In genomic region chr2:224389317-224389716, GRCh38 we compare ENCODE assay signal across 23 cellular contexts. TPM values are rescaled to one million over a fixed set of nuclear protein-coding genes. Genes with fewer than 3 reads are reported as not detected.
A peak's percentile ranks its signal among the peaks of the same experiment; 100 is the strongest.
DNase-seq lines count a peak whose midpoint lies in the region; FAIRE-seq and TF ChIP-seq lines count a peak whose summit lies in the region.
"Had no signal": no experiment of that assay in that cellular context is flagged by ENCODE, and none has a peak within 500 bp of the region (broad histone marks: within the 10 kb centered on the region; RNA-seq: fewer than 3 reads in every experiment).

No MANE protein-coding gene starts in this region.

- peaks cover 6% of the 10 kb centered on the region for H3K27me3 Mint-ChIP-seq in endothelial cell (ENCODE audit: unreplicated experiment)
- peaks cover 5% of the 10 kb centered on the region for H3K27me3 Mint-ChIP-seq in neural progenitor cell (ENCODE audit: insufficient read depth, low read depth)
- H3K27me3 Mint-ChIP-seq in type B pancreatic cell, result no peaks in the 10 kb centered on the region

- no peak overlapping the region for H3K4me3 ChIP-seq in neural progenitor cell
- H3K4me3 ChIP-seq: A549, GM23338 had no signal

- H4K20me1 ChIP-seq in neural progenitor cell (ENCODE audit: low read depth), result no peaks in the 10 kb centered on the region

- no peaks in the 10 kb centered on the region for H3K27me3 ChIP-seq in neural progenitor cell

- no peak overlapping the region for H3K4me2 ChIP-seq in neural progenitor cell
- H3K4me2 ChIP-seq: A549, GM23338 had no signal

- H3K9me3 Mint-ChIP-seq in endothelial cell (ENCODE audit: unreplicated experiment) (no peaks in the 10 kb centered on the region), neural progenitor cell (peaks cover 2% of the 10 kb centered on the region), type B pancreatic cell (no peaks in the 10 kb centered on the region)
- H3K9me3 Mint-ChIP-seq: CD4-positive, alpha-beta T cell; GM23338; HFFc6 had no signal

- TF ChIP-seq CTCF in endothelial cell (IDR thresholded peaks at IDR 0.05; ENCODE audit: unreplicated experiment), result no peak
- no peak for TF ChIP-seq CTCF in neural progenitor cell (IDR thresholded peaks at IDR 0.05)
- no peak for TF ChIP-seq CTCF in type B pancreatic cell (conservative IDR thresholded peaks at IDR 0.05)

- H3K27ac Mint-ChIP-seq in endothelial cell (ENCODE audit: unreplicated experiment), result peak overlapping the region; percentile 19
- peak overlapping the region; percentile 23 for H3K27ac Mint-ChIP-seq in neural progenitor cell
- peak overlapping the region; percentile 26 for H3K27ac Mint-ChIP-seq in type B pancreatic cell
- H3K27ac Mint-ChIP-seq: CD4-positive, alpha-beta T cell; GM23338; HFFc6 had no signal

- no peaks in the 10 kb centered on the region for H3K9me3 ChIP-seq in neural progenitor cell (ENCODE audit: low read depth)
- H3K9me3 ChIP-seq: A549, Caco-2 had no signal

- no peak overlapping the region for H3K27ac ChIP-seq in neural progenitor cell
- H3K27ac ChIP-seq: 22Rv1, A549, C4-2B, HL-60 had no signal

- DNase-seq in LHCN-M2 (ENCODE audit: low read depth), result peak; percentile 18
- no peak for DNase-seq in endothelial cell (ENCODE audit: low spot score)
- DNase-seq in neural progenitor cell (ENCODE audit: low spot score), result no peak
- DNase-seq in type B pancreatic cell (ENCODE audit: extremely low spot score, unreplicated experiment), result no peak
- DNase-seq in GDM1 (lab: John Stamatoyannopoulos, UW), result no peak
- no peak for DNase-seq in frontal cortex (ENCODE audit: low spot score in 2 of 2)
- no peak for DNase-seq in HCEC 1CT
- DNase-seq: AML-193; Caco-2; CD4-positive, alpha-beta T cell; HFFc6; IMR-90 had no signal

- H3K4me1 ChIP-seq in neural progenitor cell, result no peaks in the 10 kb centered on the region
- H3K4me1 ChIP-seq: A549, Caco-2 had no signal

- H3K79me2 ChIP-seq in neural progenitor cell (ENCODE audit: low read depth), result no peaks in the 10 kb centered on the region

- no peak for FAIRE-seq in frontal cortex (lab: Jason Lieb, UNC)
- FAIRE-seq: A549, D721Med, G401.6, GM12892, GM18507, H54 had no signal

- no peaks in the 10 kb centered on the region for H3K36me3 ChIP-seq in neural progenitor cell

- H3K4me3 Mint-ChIP-seq in endothelial cell (ENCODE audit: unreplicated experiment), result peak overlapping the region; percentile 89
- no peak overlapping the region for H3K4me3 Mint-ChIP-seq in neural progenitor cell
- no peak overlapping the region for H3K4me3 Mint-ChIP-seq in type B pancreatic cell
- H3K4me3 Mint-ChIP-seq: CD4-positive, alpha-beta T cell; GM23338; HFFc6 had no signal

- H3K4me1 Mint-ChIP-seq in endothelial cell (ENCODE audit: unreplicated experiment), result peaks cover 55% of the 10 kb centered on the region
- H3K4me1 Mint-ChIP-seq in neural progenitor cell, result peaks cover 5% of the 10 kb centered on the region
- H3K4me1 Mint-ChIP-seq in type B pancreatic cell (ENCODE audit: unreplicated experiment), result peaks cover 12% of the 10 kb centered on the region

- H3K36me3 Mint-ChIP-seq in endothelial cell (ENCODE audit: low read depth, unreplicated experiment), result peaks cover 63% of the 10 kb centered on the region
- no peaks in the 10 kb centered on the region for H3K36me3 Mint-ChIP-seq in neural progenitor cell
- H3K36me3 Mint-ChIP-seq in type B pancreatic cell, result no peaks in the 10 kb centered on the region

- no peaks in the 10 kb centered on the region for H3F3A ChIP-seq in neural progenitor cell (ENCODE audit: low read depth)

- H3K9ac ChIP-seq in neural progenitor cell, result no peak overlapping the region

- H2AFZ ChIP-seq in neural progenitor cell (replicated peaks), result no peak overlapping the region
- H2AFZ ChIP-seq: GM23338 had no signal

RNA-seq across cellular contexts. Expression of gene FAM124B, which starts 12.6 kb away (rescaled TPM):
- total RNA-seq in LHCN-M2 (2014; rRNA removed), result 0.06 TPM in 1 of 2 replicates, not detected in the other
- not detected for polyA plus RNA-seq in LHCN-M2 (2012)
- total RNA-seq in endothelial cell (ENCODE audit: unreplicated experiment), result 269 TPM
- total RNA-seq in neural progenitor cell (ENCODE audit: low replicate concordance), result 0.15 TPM in 1 of 2 replicates, not detected in the other
- total RNA-seq in type B pancreatic cell (ENCODE audit: low replicate concordance), result not detected in 2 replicates
- 8.2 TPM for total RNA-seq in frontal cortex
- total RNA-seq: Caco-2, HT1080, IMR-90 had no signal
- polyA plus RNA-seq: A549, IMR-90 had no signal

Comparison
In these comparisons a context has a peak if more than half of its experiments do, and no peak if none do; other contexts are left out.
1. RNA of gene FAM124B, which starts 12.6 kb away (total RNA-seq): 269 TPM in endothelial cell (single experiment); 8.2 TPM in frontal cortex (single experiment), not detected in type B pancreatic cell, 0.06 TPM in LHCN-M2 and 0.15 TPM in neural progenitor cell; every median in the first group is over 10 times any median in the second.
2. Peak in every context shown above with its lines, with median percentiles within 50 percentile points of each other: H3K27ac Mint-ChIP-seq.